Comparison of ENCODE assay signal across 28 cellular contexts in the genomic region with DNA sequence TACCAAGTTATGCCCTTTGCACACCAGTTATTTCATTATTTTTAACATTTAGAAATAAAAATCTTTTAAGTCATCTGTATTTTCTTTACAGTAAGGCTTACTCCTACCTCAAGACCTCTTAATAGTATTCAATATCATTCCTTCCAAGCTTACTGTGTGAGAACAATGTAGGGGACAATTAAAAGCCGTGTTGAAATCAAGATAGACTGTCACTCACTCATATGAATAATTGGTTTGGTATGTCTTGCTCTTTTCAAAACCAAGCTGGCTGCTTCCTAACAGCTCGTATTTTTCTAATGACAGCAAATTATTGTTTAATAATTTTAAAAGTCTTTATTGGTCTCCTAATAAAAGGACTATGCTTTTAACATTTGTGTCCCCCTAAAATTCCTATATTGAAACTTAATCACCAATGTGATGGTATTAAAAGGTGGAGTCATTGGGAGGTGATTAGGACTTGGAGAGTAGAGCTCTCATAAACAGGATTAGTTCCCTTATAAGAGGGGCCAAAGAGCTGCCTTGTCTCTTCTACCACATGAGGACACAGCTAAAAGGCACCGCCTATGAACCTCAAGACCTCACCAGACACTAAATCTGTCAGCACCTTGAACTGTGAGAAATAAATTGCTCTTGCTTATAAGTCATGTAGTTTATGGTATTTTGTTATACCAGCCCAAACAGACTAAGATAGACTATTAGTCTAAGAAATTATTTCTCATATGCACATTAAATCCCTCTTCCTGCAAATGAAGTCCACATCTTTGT. TPM values are rescaled to one million over a fixed set of nuclear protein-coding genes. Genes with fewer than 3 reads are reported as not detected.
DNase-seq lines count a peak whose midpoint lies in the region; ATAC-seq and TF ChIP-seq lines count a peak whose summit lies in the region.
"Had no signal": no experiment of that assay in that cellular context is flagged by ENCODE, and none has a peak within 500 bp of the region (broad histone marks: within the 10 kb centered on the region; RNA-seq: fewer than 3 reads in every experiment).

No MANE protein-coding gene starts in this region.

- ATAC-seq in Right ventricle myocardium superior (ENCODE audit: poor library complexity) (peak; percentile 30), right cardiac atrium (no peak), right lobe of liver (no peak)
- ATAC-seq: activated CD8-positive, alpha-beta T cell treated with anti-CD3 and anti-CD28 coated beads, Interleukin-2, amount 10 ng/mL, durations not matched to agents 7 days and 5 days; heart right ventricle had no signal

- TF ChIP-seq POLR2A in right lobe of liver (IDR thresholded peaks at IDR 0.05) = no peak

- H3K4me3 ChIP-seq in right cardiac atrium (ENCODE audit: low read length) (no peak overlapping the region), fibroblast of pulmonary artery (replicated peaks; ENCODE audit: low read depth, low read length) (no peak overlapping the region), right lobe of liver (no peak overlapping the region)
- H3K4me3 ChIP-seq: heart right ventricle, MG63, Peyer's patch, sigmoid colon, SK-N-MC had no signal

- H3K27ac Mint-ChIP-seq in activated T-helper 2 cell treated with anti-CD3 and anti-CD28 coated beads, Interferon-gamma antibody, Interleukin-2, Interleukin-4, amounts not matched to agents 10 μg/mL and 5 μg/mL and 100 μg/mL, durations not matched to agents 14 hours and 24 hours and 36 hours = no peak overlapping the region
- H3K27ac Mint-ChIP-seq: activated CD8-positive, alpha-beta T cell treated with anti-CD3 and anti-CD28 coated beads, Interleukin-2, amount 10 ng/mL, durations not matched to agents 7 days and 5 days; B cell; H9; T-helper 1 cell treated with Interleukin-12 subunit alpha and Interleukin-12 subunit beta and Interleukin-4 antibody, amounts not matched to agents 30 μg/mL and 1 μg/mL, for 36 hours had no signal

- DNase-seq in Right ventricle myocardium superior = no peak
- DNase-seq in right cardiac atrium = no peak
- DNase-seq in astrocyte of the hippocampus (ENCODE audit: low read depth, low spot score) = peak; percentile 38
- DNase-seq in fibroblast of pulmonary artery (ENCODE audit: low read depth) = peak; percentile 29
- no peak for DNase-seq in right lobe of liver
- no peak for DNase-seq in NCI-H526 (lab: John Stamatoyannopoulos, UW)
- no peak for DNase-seq in hepatic stellate cell (ENCODE audit: low spot score)
- no peak for DNase-seq in activated T-helper 2 cell treated with anti-CD3 and anti-CD28 coated beads, Interferon-gamma antibody, Interleukin-2, Interleukin-4, amounts not matched to agents 10 μg/mL and 5 μg/mL and 100 μg/mL, durations not matched to agents 14 hours and 24 hours and 36 hours (ENCODE audit: low spot score)
- DNase-seq: activated CD8-positive, alpha-beta T cell treated with anti-CD3 and anti-CD28 coated beads, Interleukin-2, amount 10 ng/mL, durations not matched to agents 7 days and 5 days; activated effector memory CD4-positive, alpha-beta T cell treated with anti-CD3 and anti-CD28 coated beads, Interleukin-2, amount 50 U/mL, for 16 hours; CD8-positive, alpha-beta memory T cell; cerebellar nuclear complex; H9; heart right ventricle; left cardiac atrium; mesenchymal stem cell; MG63; NCI-H1105 treated with DMSO at 0.1 percent for 48 hours; NCI-H1930; NCI-H524 treated with DMSO at 0.1 percent for 48 hours; Peyer's patch; posterior cingulate gyrus; sigmoid colon; stimulated activated naive CD4-positive, alpha-beta T cell had no signal

- intact Hi-C loops in Right ventricle myocardium superior (cut with DNase I) = no loop called here
- intact Hi-C loops in right cardiac atrium (cut with DNase I) = no loop called here
- intact Hi-C loops in right lobe of liver (cut with DNase I) = no loop called here
- intact Hi-C loops in activated T-helper 2 cell treated with anti-CD3 and anti-CD28 coated beads, Interferon-gamma antibody, Interleukin-2, Interleukin-4, amounts not matched to agents 10 μg/mL and 5 μg/mL and 100 μg/mL, durations not matched to agents 14 hours and 24 hours and 36 hours (cut with micrococcal nuclease) = loop anchor here (10.0 kb wide), 1 partner anchor 57 kb away; no protein-coding TSS in a partner anchor

- H3K27ac ChIP-seq in right cardiac atrium (ENCODE audit: low read length) = no peak overlapping the region
- H3K27ac ChIP-seq in right lobe of liver = no peak overlapping the region
- H3K27ac ChIP-seq: Peyer's patch, sigmoid colon, SK-N-MC had no signal

- H3K27me3 ChIP-seq in right cardiac atrium (ENCODE audit: control insufficient read depth, insufficient read depth) (no peaks in the 10 kb centered on the region), right lobe of liver (no peaks in the 10 kb centered on the region)
- H3K27me3 ChIP-seq: heart right ventricle, MG63, Peyer's patch, sigmoid colon had no signal

- 54% methylated on average over 3 of the region's 3 CpGs for WGBS in right cardiac atrium
- 48% methylated on average over 3 of the region's 3 CpGs for WGBS in right lobe of liver (ENCODE audit: insufficient coverage, low coverage, low lambda C conversion rate, missing lambda C conversion rate)

- peaks cover 31% of the 10 kb centered on the region for H3K4me1 Mint-ChIP-seq in activated T-helper 2 cell treated with anti-CD3 and anti-CD28 coated beads, Interferon-gamma antibody, Interleukin-2, Interleukin-4, amounts not matched to agents 10 μg/mL and 5 μg/mL and 100 μg/mL, durations not matched to agents 14 hours and 24 hours and 36 hours (ENCODE audit: low read depth)

- no peaks in the 10 kb centered on the region for H3K36me3 ChIP-seq in right lobe of liver
- H3K36me3 ChIP-seq: heart right ventricle, MG63, Peyer's patch, sigmoid colon had no signal

- H3K4me3 Mint-ChIP-seq in activated T-helper 2 cell treated with anti-CD3 and anti-CD28 coated beads, Interferon-gamma antibody, Interleukin-2, Interleukin-4, amounts not matched to agents 10 μg/mL and 5 μg/mL and 100 μg/mL, durations not matched to agents 14 hours and 24 hours and 36 hours (ENCODE audit: low read depth) = no peak overlapping the region
- H3K4me3 Mint-ChIP-seq: activated CD8-positive, alpha-beta T cell treated with anti-CD3 and anti-CD28 coated beads, Interleukin-2, amount 10 ng/mL, durations not matched to agents 7 days and 5 days; B cell; H9; IgD-negative memory B cell; T-helper 1 cell treated with Interleukin-12 subunit alpha and Interleukin-12 subunit beta and Interleukin-4 antibody, amounts not matched to agents 30 μg/mL and 1 μg/mL, for 36 hours had no signal

- no peaks in the 10 kb centered on the region for H3K4me1 ChIP-seq in right cardiac atrium (ENCODE audit: control insufficient read depth, insufficient read depth, low read length)
- peaks cover 0 to 4% (median 0%) of the 10 kb centered on the region in 4 donors for H3K4me1 ChIP-seq in right lobe of liver

- H3K9me3 Mint-ChIP-seq in activated T-helper 2 cell treated with anti-CD3 and anti-CD28 coated beads, Interferon-gamma antibody, Interleukin-2, Interleukin-4, amounts not matched to agents 10 μg/mL and 5 μg/mL and 100 μg/mL, durations not matched to agents 14 hours and 24 hours and 36 hours = peaks cover 5% of the 10 kb centered on the region
- H3K9me3 Mint-ChIP-seq: IgD-negative memory B cell had no signal

- H3K9me3 ChIP-seq in right cardiac atrium (ENCODE audit: control insufficient read depth, low read length) (no peaks in the 10 kb centered on the region), right lobe of liver (no peaks in the 10 kb centered on the region)
- H3K9me3 ChIP-seq: MG63, Peyer's patch, sigmoid colon had no signal

- peaks cover 19% of the 10 kb centered on the region for H3K36me3 Mint-ChIP-seq in activated T-helper 2 cell treated with anti-CD3 and anti-CD28 coated beads, Interferon-gamma antibody, Interleukin-2, Interleukin-4, amounts not matched to agents 10 μg/mL and 5 μg/mL and 100 μg/mL, durations not matched to agents 14 hours and 24 hours and 36 hours (ENCODE audit: low read depth)

- H3K27me3 Mint-ChIP-seq in activated T-helper 2 cell treated with anti-CD3 and anti-CD28 coated beads, Interferon-gamma antibody, Interleukin-2, Interleukin-4, amounts not matched to agents 10 μg/mL and 5 μg/mL and 100 μg/mL, durations not matched to agents 14 hours and 24 hours and 36 hours (ENCODE audit: low read depth) = no peaks in the 10 kb centered on the region
- H3K27me3 Mint-ChIP-seq: B cell; CD8-positive, alpha-beta memory T cell; IgD-negative memory B cell had no signal

- no peak for TF ChIP-seq CTCF in fibroblast of pulmonary artery (IDR thresholded peaks at IDR 0.05; ENCODE audit: low read length, missing control alignments)
- no peak for TF ChIP-seq CTCF in right lobe of liver (IDR thresholded peaks at IDR 0.05)

RNA-seq across cellular contexts. Expression of a gene that starts 4.1 kb away (rescaled TPM):
- total RNA-seq in Right ventricle myocardium superior = 35.9 TPM
- 10 to 100 TPM; 25.6 to 28.6 (median 27.3) TPM for total RNA-seq in right cardiac atrium
- polyA plus RNA-seq in right cardiac atrium = 15.6 TPM
- total RNA-seq in right lobe of liver = 10 to 100 TPM; 14.6 to 24.5 (median 19.8) TPM
- total RNA-seq in activated T-helper 2 cell treated with anti-CD3 and anti-CD28 coated beads, Interferon-gamma antibody, Interleukin-2, Interleukin-4, amounts not matched to agents 10 μg/mL and 5 μg/mL and 100 μg/mL, durations not matched to agents 14 hours and 24 hours and 36 hours = 53.9 and 54.3 TPM in 2 replicates

Comparison
In these comparisons a context has a peak if more than half of its experiments do, and no peak if none do; other contexts are left out.
1. DNase-seq: peak in astrocyte of the hippocampus (single experiment) and fibroblast of pulmonary artery (single experiment); none in Right ventricle myocardium superior (single experiment), right cardiac atrium (0 of 3), right lobe of liver (0 of 3), NCI-H526 (0 of 2), hepatic stellate cell (single experiment) and activated T-helper 2 cell treated with anti-CD3 and anti-CD28 coated beads, Interferon-gamma antibody, Interleukin-2, Interleukin-4, amounts not matched to agents 10 μg/mL and 5 μg/mL and 100 μg/mL, durations not matched to agents 14 hours and 24 hours and 36 hours (single experiment).